Comparison of ENCODE assay signal across 13 cellular contexts in genomic region chr6:169881398-169881797, GRCh38.
A peak's percentile ranks its signal among the peaks of the same experiment; 100 is the strongest.
DNase-seq lines count a peak whose midpoint lies in the region; ATAC-seq and TF ChIP-seq lines count a peak whose summit lies in the region.
"Had no signal": no experiment of that assay in that cellular context is flagged by ENCODE, and none has a peak within 500 bp of the region (broad histone marks: within the 10 kb centered on the region; RNA-seq: fewer than 3 reads in every experiment).

No MANE protein-coding gene starts in this region.

- H3K27me3 Mint-ChIP-seq in CD14-positive monocyte (ENCODE audit: low read depth in 3 of 3) = peaks cover 2 to 10% (median 5%) of the 10 kb centered on the region in 3 donors
- peaks cover 27% of the 10 kb centered on the region for H3K27me3 Mint-ChIP-seq in type B pancreatic cell

- H3K4me3 Mint-ChIP-seq in CD14-positive monocyte = no peak overlapping the region
- no peak overlapping the region for H3K4me3 Mint-ChIP-seq in type B pancreatic cell
- H3K4me3 Mint-ChIP-seq: CD4-positive, CD25-positive, alpha-beta regulatory T cell had no signal

- no peaks in the 10 kb centered on the region for H3K36me3 Mint-ChIP-seq in CD14-positive monocyte
- H3K36me3 Mint-ChIP-seq in type B pancreatic cell = no peaks in the 10 kb centered on the region

- no peak overlapping the region for H3K27ac Mint-ChIP-seq in CD14-positive monocyte
- no peak overlapping the region for H3K27ac Mint-ChIP-seq in type B pancreatic cell
- H3K27ac Mint-ChIP-seq: CD4-positive, CD25-positive, alpha-beta regulatory T cell had no signal

- no peak for TF ChIP-seq CTCF in CD14-positive monocyte (IDR thresholded peaks at IDR 0.05)
- TF ChIP-seq CTCF in type B pancreatic cell (conservative IDR thresholded peaks at IDR 0.05) = no peak

- intact Hi-C loops in CD14-positive monocyte (cut with micrococcal nuclease) = no loop called here

- H3K4me1 Mint-ChIP-seq in CD14-positive monocyte (no peaks in the 10 kb centered on the region), type B pancreatic cell (ENCODE audit: unreplicated experiment) (no peaks in the 10 kb centered on the region)
- H3K4me1 Mint-ChIP-seq: CD4-positive, CD25-positive, alpha-beta regulatory T cell had no signal

- H3K9me3 Mint-ChIP-seq in CD14-positive monocyte = peaks cover 0 to 6% (median 5%) of the 10 kb centered on the region in 7 donors
- no peaks in the 10 kb centered on the region for H3K9me3 Mint-ChIP-seq in type B pancreatic cell

- peak; percentile 32 for DNase-seq in activated CD8-positive, alpha-beta memory T cell treated with anti-CD3 and anti-CD28 coated beads for 24 hours
- no peak for DNase-seq in activated CD8-positive, alpha-beta memory T cell treated with anti-CD3 and anti-CD28 coated beads, Interleukin-2, amount 50 U/mL, for 48 hours
- peak; percentile 36 for DNase-seq in CD14-positive monocyte (ENCODE audit: low spot score)
- peak; percentile 2 for DNase-seq in iPS-NIHi11 (ENCODE audit: low spot score)
- peak; percentile 44 for DNase-seq in type B pancreatic cell (ENCODE audit: extremely low spot score, unreplicated experiment)
- no peak for DNase-seq in MV-4-11 (lab: John Stamatoyannopoulos, UW)
- DNase-seq: 8988T; AML-193; CD4-positive, CD25-positive, alpha-beta regulatory T cell; DMS53; GM23248 had no signal

- no peak for ATAC-seq in GM18858 (IDR thresholded peaks at IDR 0.05; ENCODE audit: unreplicated experiment)
- ATAC-seq: HCT116 had no signal

Comparison
In these comparisons a context has a peak if more than half of its experiments do, and no peak if none do; other contexts are left out.
1. DNase-seq: peak in activated CD8-positive, alpha-beta memory T cell treated with anti-CD3 and anti-CD28 coated beads for 24 hours (single experiment), CD14-positive monocyte (single experiment), iPS-NIHi11 (single experiment) and type B pancreatic cell (single experiment); none in activated CD8-positive, alpha-beta memory T cell treated with anti-CD3 and anti-CD28 coated beads, Interleukin-2, amount 50 U/mL, for 48 hours (single experiment) and MV-4-11 (single experiment).